ENCODE assay signal across 31 cellular contexts in genomic region chr12:69984216-69984615, GRCh38.
"Had no signal": no experiment of that assay in that cellular context is flagged by ENCODE, and none has a peak within 500 bp of the region (broad histone marks: within the 10 kb centered on the region; RNA-seq: fewer than 3 reads in every experiment).

No MANE protein-coding gene starts in this region.

- H3K4me1 Mint-ChIP-seq: activated CD4-positive, alpha-beta memory T cell treated with anti-CD3 and anti-CD28 coated beads, Interleukin-2, amount 10 ng/mL, durations not matched to agents 7 days and 5 days; activated CD4-positive, alpha-beta T cell treated with anti-CD3 and anti-CD28 coated beads, Interleukin-2, amount 10 ng/mL, durations not matched to agents 7 days and 5 days; activated naive CD4-positive, alpha-beta T cell treated with anti-CD3 and anti-CD28 coated beads, Interleukin-2, amount 10 ng/mL, durations not matched to agents 7 days and 5 days; activated naive CD8-positive, alpha-beta T cell treated with anti-CD3 and anti-CD28 coated beads, Interleukin-2, amount 10 ng/mL, durations not matched to agents 7 days and 5 days; brain; WTC11 had no signal

- H3K9me3 Mint-ChIP-seq: activated CD4-positive, alpha-beta memory T cell treated with anti-CD3 and anti-CD28 coated beads, Interleukin-2, amount 10 ng/mL, durations not matched to agents 7 days and 5 days; activated CD4-positive, alpha-beta T cell treated with anti-CD3 and anti-CD28 coated beads, Interleukin-2, amount 10 ng/mL, durations not matched to agents 7 days and 5 days; activated naive CD4-positive, alpha-beta T cell treated with anti-CD3 and anti-CD28 coated beads, Interleukin-2, amount 10 ng/mL, durations not matched to agents 7 days and 5 days; activated naive CD8-positive, alpha-beta T cell treated with anti-CD3 and anti-CD28 coated beads, Interleukin-2, amount 10 ng/mL, durations not matched to agents 7 days and 5 days; activated T-cell treated with anti-CD3 and anti-CD28 coated beads, Interleukin-2, amount 50 U/mL, for 24 hours; activated T-cell treated with anti-CD3 and anti-CD28 coated beads, Interleukin-2, amount 50 U/mL, for 72 hours had no signal

- H3K27ac ChIP-seq: ascending aorta, breast epithelium, cardiac muscle cell, colonic mucosa, epithelial cell of prostate, esophagus squamous epithelium, gastroesophageal sphincter, heart right ventricle, hepatocyte, VCaP had no signal

- H3K36me3 Mint-ChIP-seq: activated naive CD4-positive, alpha-beta T cell treated with anti-CD3 and anti-CD28 coated beads, Interleukin-2, amount 10 ng/mL, durations not matched to agents 7 days and 5 days; activated naive CD4-positive, alpha-beta T cell treated with anti-CD3 and anti-CD28 coated beads, Interleukin-2, amount 50 U/mL, for 72 hours; activated naive CD8-positive, alpha-beta T cell treated with anti-CD3 and anti-CD28 coated beads, Interleukin-2, amount 10 ng/mL, durations not matched to agents 7 days and 5 days; brain had no signal

- H3K4me3 Mint-ChIP-seq: activated CD4-positive, alpha-beta memory T cell treated with anti-CD3 and anti-CD28 coated beads, Interleukin-2, amount 10 ng/mL, durations not matched to agents 7 days and 5 days; activated CD4-positive, alpha-beta T cell treated with anti-CD3 and anti-CD28 coated beads, Interleukin-2, amount 10 ng/mL, durations not matched to agents 7 days and 5 days; activated naive CD4-positive, alpha-beta T cell treated with anti-CD3 and anti-CD28 coated beads, Interleukin-2, amount 10 ng/mL, durations not matched to agents 7 days and 5 days; activated naive CD8-positive, alpha-beta T cell treated with anti-CD3 and anti-CD28 coated beads, Interleukin-2, amount 10 ng/mL, durations not matched to agents 7 days and 5 days; activated T-cell treated with anti-CD3 and anti-CD28 coated beads, Interleukin-2, amount 50 U/mL, for 24 hours; activated T-cell treated with anti-CD3 and anti-CD28 coated beads, Interleukin-2, amount 50 U/mL, for 72 hours; brain; WTC11 had no signal

- H3K4me3 ChIP-seq: ascending aorta, breast epithelium, cardiac muscle cell, colonic mucosa, esophagus squamous epithelium, gastroesophageal sphincter, heart right ventricle, hepatocyte had no signal

- H3K27me3 ChIP-seq: ascending aorta, breast epithelium, cardiac muscle cell, colonic mucosa, esophagus squamous epithelium, gastroesophageal sphincter, heart right ventricle, hepatocyte had no signal

- H3K27me3 Mint-ChIP-seq: activated naive CD4-positive, alpha-beta T cell treated with anti-CD3 and anti-CD28 coated beads, Interleukin-2, amount 10 ng/mL, durations not matched to agents 7 days and 5 days; activated naive CD8-positive, alpha-beta T cell treated with anti-CD3 and anti-CD28 coated beads, Interleukin-2, amount 10 ng/mL, durations not matched to agents 7 days and 5 days; brain had no signal

- DNase-seq: activated CD4-positive, alpha-beta memory T cell treated with anti-CD3 and anti-CD28 coated beads, Interleukin-2, amount 10 ng/mL, durations not matched to agents 7 days and 5 days; activated CD4-positive, alpha-beta T cell treated with anti-CD3 and anti-CD28 coated beads for 1 hour; activated CD4-positive, alpha-beta T cell treated with anti-CD3 and anti-CD28 coated beads for 4 hours; activated CD4-positive, alpha-beta T cell treated with anti-CD3 and anti-CD28 coated beads, Interleukin-2, amount 10 ng/mL, durations not matched to agents 7 days and 5 days; activated CD4-positive, alpha-beta T cell treated with anti-CD3 and anti-CD28 coated beads, Interleukin-2, amount 50 U/mL, for 4 hours; activated CD8-positive, alpha-beta memory T cell treated with anti-CD3 and anti-CD28 coated beads, Interleukin-2, amount 50 U/mL, for 48 hours; activated gamma-delta T cell; activated naive CD4-positive, alpha-beta T cell; activated naive CD4-positive, alpha-beta T cell treated with anti-CD3 and anti-CD28 coated beads, Interleukin-2, amount 10 ng/mL, durations not matched to agents 7 days and 5 days; activated naive CD8-positive, alpha-beta T cell treated with anti-CD3 and anti-CD28 coated beads, Interleukin-2, amount 10 ng/mL, durations not matched to agents 7 days and 5 days; activated T-cell treated with anti-CD3 and anti-CD28 coated beads for 4 hours; activated T-cell treated with anti-CD3 and anti-CD28 coated beads, Interleukin-2, amount 50 U/mL, for 24 hours; activated T-cell treated with anti-CD3 and anti-CD28 coated beads, Interleukin-2, amount 50 U/mL, for 72 hours; central memory CD4-positive, alpha-beta T cell; cerebellar nuclear complex; colonic mucosa; effector CD8-positive, alpha-beta T cell; esophagus squamous epithelium; foreskin melanocyte; heart right ventricle; T-helper 2 cell had no signal

- H3K9me3 ChIP-seq: ascending aorta, breast epithelium, colonic mucosa, esophagus squamous epithelium had no signal

- H3K27ac Mint-ChIP-seq: activated CD4-positive, alpha-beta memory T cell treated with anti-CD3 and anti-CD28 coated beads, Interleukin-2, amount 10 ng/mL, durations not matched to agents 7 days and 5 days; activated CD4-positive, alpha-beta T cell treated with anti-CD3 and anti-CD28 coated beads, Interleukin-2, amount 10 ng/mL, durations not matched to agents 7 days and 5 days; activated naive CD4-positive, alpha-beta T cell treated with anti-CD3 and anti-CD28 coated beads, Interleukin-2, amount 10 ng/mL, durations not matched to agents 7 days and 5 days; activated naive CD4-positive, alpha-beta T cell treated with anti-CD3 and anti-CD28 coated beads, Interleukin-2, amount 50 U/mL, for 72 hours; activated naive CD8-positive, alpha-beta T cell treated with anti-CD3 and anti-CD28 coated beads, Interleukin-2, amount 10 ng/mL, durations not matched to agents 7 days and 5 days; activated T-cell treated with anti-CD3 and anti-CD28 coated beads, Interleukin-2, amount 50 U/mL, for 24 hours; activated T-cell treated with anti-CD3 and anti-CD28 coated beads, Interleukin-2, amount 50 U/mL, for 72 hours; WTC11 had no signal

- ATAC-seq: activated naive CD4-positive, alpha-beta T cell treated with anti-CD3 and anti-CD28 coated beads, Interleukin-2, amount 50 U/mL, for 72 hours; activated T-cell treated with anti-CD3 and anti-CD28 coated beads, Interleukin-2, amount 50 U/mL, for 72 hours; gastroesophageal sphincter; heart right ventricle; WTC11 had no signal
